ENCODE assay signal across 1 cellular context in genomic region chr9:108093773-108094675, GRCh38.
TF ChIP-seq lines count a peak whose summit lies in the region.

No MANE protein-coding gene starts in this region.

TF ChIP-seq in K562, 482 proteins besides CTCF, POLR2A, EP300 and RAD21 (continued from another document and continues in another):
- no peak for TF ChIP-seq SUPT5H (IDR thresholded peaks at IDR 0.05)
- TF ChIP-seq ZFP1 (CRISPR knock-in tag; IDR thresholded peaks at IDR 0.05): no peak
- 0 out of 2 replicates have a peak, but pooled peaks have one; percentile 70 for TF ChIP-seq ZNF583 (CRISPR knock-in tag; IDR thresholded peaks at IDR 0.05)
- peak; percentile 99 for TF ChIP-seq JUN (IDR thresholded peaks at IDR 0.05; ENCODE audit: borderline replicate concordance, low read depth, low read length)
- TF ChIP-seq JUN (CRISPR knock-in tag; IDR thresholded peaks at IDR 0.05; ENCODE audit: borderline replicate concordance): peak; percentile 54; the same call in 1 of the 2 replicates
- peak; percentile 99 for TF ChIP-seq JUND (IDR thresholded peaks at IDR 0.05; ENCODE audit: borderline replicate concordance, low read depth, low read length)
- peak; percentile 98; the same call in 2 of the 3 replicates for TF ChIP-seq JUND (tag; IDR thresholded peaks at IDR 0.05; ENCODE audit: borderline replicate concordance, low read depth, low read length)
- no peak for TF ChIP-seq HCFC1 (IDR thresholded peaks at IDR 0.05; ENCODE audit: low read depth, low read length)
- peak; percentile 66; the same call in 1 of the 2 replicates for TF ChIP-seq NCOA6 (IDR thresholded peaks at IDR 0.05)
- TF ChIP-seq FOXA3 (CRISPR knock-in tag; conservative IDR thresholded peaks at IDR 0.05 in 1 of 2, IDR thresholded peaks at IDR 0.05 in 1 of 2): peak; percentile 71 to 79
- TF ChIP-seq SP1 (CRISPR knock-in tag; IDR thresholded peaks at IDR 0.05): peak; percentile 89
- TF ChIP-seq TCF7L2 (IDR thresholded peaks at IDR 0.05; ENCODE audit: low read depth, low read length): no peak
- peak; percentile 84 to 97 for TF ChIP-seq ZNF318 (IDR thresholded peaks at IDR 0.05; ENCODE audit: borderline replicate concordance in 1 of 2, low read depth in 1 of 2)
- 0 out of 2 replicates have a peak, but pooled peaks have one; percentile 31 for TF ChIP-seq CREB3L1 (IDR thresholded peaks at IDR 0.05; ENCODE audit: borderline replicate concordance, low read depth)
- no peak for TF ChIP-seq NR1H2 (CRISPR knock-in tag; IDR thresholded peaks at IDR 0.05)
- peak; percentile 69 for TF ChIP-seq BCOR (IDR thresholded peaks at IDR 0.05)
- no peak for TF ChIP-seq KDM2B (CRISPR knock-in tag; IDR thresholded peaks at IDR 0.05)
- TF ChIP-seq NFIC (IDR thresholded peaks at IDR 0.05): peak; percentile 99
- peak; percentile 94 for TF ChIP-seq ZNF589 (CRISPR knock-in tag; IDR thresholded peaks at IDR 0.05; ENCODE audit: low read depth)
- no peak; the same call in 1 of the 2 replicates for TF ChIP-seq FOXP1 (CRISPR knock-in tag; IDR thresholded peaks at IDR 0.05)
- no peak for TF ChIP-seq SRSF3 (IDR thresholded peaks at IDR 0.05; ENCODE audit: insufficient read depth, low read length)
- peak; percentile 99 for TF ChIP-seq TCF3 (CRISPR knock-in tag; IDR thresholded peaks at IDR 0.05)
- peak in 1 of 2 experiments; percentile 46; a peak in 1 of 3 replicates for TF ChIP-seq CBX3 (IDR thresholded peaks at IDR 0.05; ENCODE audit: borderline replicate concordance in 1 of 2, low read length in 2 of 2)
- TF ChIP-seq HDAC1 (IDR thresholded peaks at IDR 0.05): peak in 1 of 2 experiments; percentile 72; a peak in 2 of 4 replicates
- 0 out of 2 replicates have a peak, but pooled peaks have one; percentile 43 for TF ChIP-seq ETV5 (CRISPR knock-in tag; IDR thresholded peaks at IDR 0.05; ENCODE audit: low read depth)
- no peak for TF ChIP-seq NR3C1 (CRISPR knock-in tag; IDR thresholded peaks at IDR 0.05)
- peak; percentile 97 for TF ChIP-seq SOX6 (IDR thresholded peaks at IDR 0.05)
- TF ChIP-seq ZKSCAN3 (CRISPR knock-in tag; IDR thresholded peaks at IDR 0.05): no peak
- 0 out of 2 replicates have a peak, but pooled peaks have one; percentile 38 for TF ChIP-seq ZNF41 (CRISPR knock-in tag; conservative IDR thresholded peaks at IDR 0.05)
- peak; percentile 91 to 94 for TF ChIP-seq TRIM24 (IDR thresholded peaks at IDR 0.05)
- TF ChIP-seq KLF6 (CRISPR knock-in tag; IDR thresholded peaks at IDR 0.05; ENCODE audit: borderline replicate concordance): peak; percentile 30; the same call in 1 of the 2 replicates
- no peak for TF ChIP-seq GABPA (tag; conservative IDR thresholded peaks at IDR 0.05; ENCODE audit: low read depth)
- TF ChIP-seq HNRNPK (IDR thresholded peaks at IDR 0.05; ENCODE audit: low read depth, low read length, poor library complexity, severe bottlenecking): no peak
- peak in 1 of 3 experiments; percentile 48 for TF ChIP-seq YY1 (IDR thresholded peaks at IDR 0.05; ENCODE audit: borderline replicate concordance in 1 of 3, control insufficient read depth in 1 of 3, extremely low read depth in 1 of 3, insufficient read depth in 3 of 3, insufficient read length in 1 of 3, insufficient replicate concordance in 2 of 3, low read depth in 1 of 3, low read length in 2 of 3)
- no peak for TF ChIP-seq ZSCAN32 (CRISPR knock-in tag; IDR thresholded peaks at IDR 0.05)
- no peak for TF ChIP-seq ZBTB34 (CRISPR knock-in tag; IDR thresholded peaks at IDR 0.05)
- no peak for TF ChIP-seq CBX1 (IDR thresholded peaks at IDR 0.05; ENCODE audit: low read depth)
- TF ChIP-seq RNF2 (IDR thresholded peaks at IDR 0.05): peak; percentile 97
- TF ChIP-seq TFAP4 (CRISPR knock-in tag; IDR thresholded peaks at IDR 0.05; ENCODE audit: borderline replicate concordance): no peak
- TF ChIP-seq NCOR1 (IDR thresholded peaks at IDR 0.05): peak; percentile 99
- peak; percentile 57; the same call in 1 of the 2 replicates for TF ChIP-seq JUNB (CRISPR knock-in tag; conservative IDR thresholded peaks at IDR 0.05)
- no peak for TF ChIP-seq NR2C2 (CRISPR knock-in tag; IDR thresholded peaks at IDR 0.05)
- peak; percentile 49; the same call in 1 of the 2 replicates for TF ChIP-seq NR2C2 (tag; IDR thresholded peaks at IDR 0.05)
- no peak; the same call in 1 of the 2 replicates for TF ChIP-seq TCF7 (IDR thresholded peaks at IDR 0.05; ENCODE audit: borderline replicate concordance)
- TF ChIP-seq MLLT1 (IDR thresholded peaks at IDR 0.05): peak in 1 of 2 experiments; percentile 95; a peak in 2 of 4 replicates
- TF ChIP-seq BRD4 (IDR thresholded peaks at IDR 0.05): peak; percentile 0; the same call in 1 of the 2 replicates
- TF ChIP-seq CBX2 (IDR thresholded peaks at IDR 0.05; ENCODE audit: insufficient read depth, low read length, poor library complexity, severe bottlenecking): no peak
- TF ChIP-seq THAP7 (CRISPR knock-in tag; IDR thresholded peaks at IDR 0.05): no peak
- peak in 1 of 2 experiments; percentile 59; a peak in 1 of 4 replicates for TF ChIP-seq CSDE1 (IDR thresholded peaks at IDR 0.05)
- TF ChIP-seq NFYB (IDR thresholded peaks at IDR 0.05; ENCODE audit: extremely low read depth, insufficient read length): no peak
- TF ChIP-seq ZNF282 (CRISPR knock-in tag; IDR thresholded peaks at IDR 0.05): no peak
- TF ChIP-seq DEAF1 (CRISPR knock-in tag; IDR thresholded peaks at IDR 0.05): 0 out of 2 replicates have a peak, but pooled peaks have one; percentile 23
- TF ChIP-seq GATAD2A (IDR thresholded peaks at IDR 0.05): peak; percentile 24; the same call in 1 of the 2 replicates
- TF ChIP-seq ERF (CRISPR knock-in tag; IDR thresholded peaks at IDR 0.05): peak; percentile 84
